Comparison of ENCODE assay signal across 8 cellular contexts in the genomic region with DNA sequence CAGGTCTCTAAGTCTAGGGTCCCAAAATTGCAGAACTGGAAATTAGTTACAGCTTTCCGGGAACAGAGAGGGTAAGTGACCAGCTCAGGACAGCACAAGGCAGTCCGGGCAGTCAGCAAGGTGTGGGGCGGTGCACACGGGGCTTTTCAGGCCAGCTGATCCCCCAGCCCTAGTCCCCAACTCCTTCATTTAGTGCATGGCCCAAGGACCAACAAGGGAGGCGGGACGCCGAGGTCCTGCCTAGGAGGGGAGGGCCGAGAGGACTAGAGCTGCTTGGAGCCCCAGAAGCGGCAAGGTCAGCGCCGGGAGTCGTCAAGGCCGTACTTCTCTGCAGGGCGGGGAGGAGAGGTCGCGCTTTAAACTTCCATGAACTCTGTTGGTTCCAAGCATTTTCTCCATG. TPM values are rescaled to one million over a fixed set of nuclear protein-coding genes. Genes with fewer than 3 reads are reported as not detected.
DNase-seq lines count a peak whose midpoint lies in the region; ATAC-seq, FAIRE-seq and TF ChIP-seq lines count a peak whose summit lies in the region.

No MANE protein-coding gene starts in this region.

- no peaks in the 10 kb centered on the region for H3K9me3 ChIP-seq in ascending aorta
- no peaks in the 10 kb centered on the region for H3K9me3 ChIP-seq in kidney (ENCODE audit: control insufficient read depth in 1 of 2, low read length in 2 of 2)

- intact Hi-C loops in ascending aorta (cut with DNase I): loop anchor here (2.0 to 5.0 kb wide), 5 partner anchors 25 to 379 kb away; partner anchors contain the start of genes NMB and ZSCAN2
- intact Hi-C loops in kidney (cut with DNase I): no loop called here

- FAIRE-seq in kidney (lab: Jason Lieb, UNC): no peak

- no peaks in the 10 kb centered on the region for H3K27me3 ChIP-seq in ascending aorta

- H3K4me1 Mint-ChIP-seq in T-helper 2 cell treated with Interferon-gamma antibody and Interleukin-4, amounts not matched to agents 5 μg/mL and 100 μg/mL, for 36 hours (ENCODE audit: low read depth): peaks cover 28% of the 10 kb centered on the region

- DNase-seq in T-helper 2 cell treated with Interferon-gamma antibody and Interleukin-4, amounts not matched to agents 5 μg/mL and 100 μg/mL, for 36 hours (ENCODE audit: low spot score): no peak
- DNase-seq in T-helper 2 cell: no peak
- no peak for DNase-seq in ascending aorta (ENCODE audit: low spot score in 2 of 2)
- DNase-seq in kidney: peak; percentile 83
- DNase-seq in substantia nigra (lab: John Stamatoyannopoulos, UW): peak in 2 of 49 donors; percentile 8 to 9
- no peak for DNase-seq in glomerular visceral epithelial cell (ENCODE audit: extremely low spot score)
- no peak for DNase-seq in NCI-H524 (lab: John Stamatoyannopoulos, UW)

- no peak for ATAC-seq in HG02981 (IDR thresholded peaks at IDR 0.05; ENCODE audit: unreplicated experiment)

- H3K4me3 Mint-ChIP-seq in T-helper 2 cell treated with Interferon-gamma antibody and Interleukin-4, amounts not matched to agents 5 μg/mL and 100 μg/mL, for 36 hours: peak overlapping the region; percentile 95

- no peak overlapping the region for H3K27ac ChIP-seq in ascending aorta
- peak overlapping the region in 1 of 2 donors; percentile 11 for H3K27ac ChIP-seq in kidney (ENCODE audit: low read depth in 2 of 2, low read length in 2 of 2)
- H3K27ac ChIP-seq in substantia nigra (ENCODE audit: low read depth, low read length, poor library complexity, severe bottlenecking): peak overlapping the region; percentile 87

- H3K27ac Mint-ChIP-seq in T-helper 2 cell treated with Interferon-gamma antibody and Interleukin-4, amounts not matched to agents 5 μg/mL and 100 μg/mL, for 36 hours: peak overlapping the region; percentile 31

- no peaks in the 10 kb centered on the region for H3K9me3 Mint-ChIP-seq in T-helper 2 cell treated with Interferon-gamma antibody and Interleukin-4, amounts not matched to agents 5 μg/mL and 100 μg/mL, for 36 hours

- H3K27me3 Mint-ChIP-seq in T-helper 2 cell treated with Interferon-gamma antibody and Interleukin-4, amounts not matched to agents 5 μg/mL and 100 μg/mL, for 36 hours (ENCODE audit: low read depth): peaks cover 19% of the 10 kb centered on the region

- TF ChIP-seq CTCF in ascending aorta (IDR thresholded peaks at IDR 0.05) (no peak), kidney (IDR thresholded peaks at IDR 0.05; ENCODE audit: borderline replicate concordance, extremely low read depth, insufficient read depth) (no peak)

- H3K4me3 ChIP-seq in ascending aorta (peak overlapping the region; percentile 94 to 98), kidney (ENCODE audit: low read length in 2 of 2) (peak overlapping the region; percentile 16 to 80)

- no peaks in the 10 kb centered on the region for H3K36me3 ChIP-seq in ascending aorta
- H3K36me3 ChIP-seq in kidney (ENCODE audit: control insufficient read depth in 1 of 2, insufficient read depth in 2 of 2, low read length in 2 of 2): no peaks in the 10 kb centered on the region

- peaks cover 3% of the 10 kb centered on the region for H3K36me3 Mint-ChIP-seq in T-helper 2 cell treated with Interferon-gamma antibody and Interleukin-4, amounts not matched to agents 5 μg/mL and 100 μg/mL, for 36 hours (ENCODE audit: low read depth)

- H3K4me1 ChIP-seq in ascending aorta (peaks cover 0 to 6% of the 10 kb centered on the region in 2 donors), kidney (ENCODE audit: control insufficient read depth in 1 of 2, insufficient read depth in 1 of 2, low read depth in 1 of 2, low read length in 2 of 2) (peaks cover 0 to 6% of the 10 kb centered on the region in 2 donors)

- H3K9ac ChIP-seq in kidney (ENCODE audit: low read length in 2 of 2): peak overlapping the region in 1 of 2 donors; percentile 63

RNA-seq across cellular contexts. Expression of gene PDE8A, which starts 2.0 kb away (rescaled TPM):
- total RNA-seq in ascending aorta: 22.9 TPM
- total RNA-seq in kidney: 37.5 TPM
- polyA plus RNA-seq in kidney (ENCODE audit: insufficient read depth, low read depth, low replicate concordance): 20.3 TPM
